In genomic region chr20:57309544-57310115, GRCh38 we compare ENCODE assay signal across 22 cellular contexts. TPM values are rescaled to one million over a fixed set of nuclear protein-coding genes. Genes with fewer than 3 reads are reported as not detected.
DNase-seq lines count a peak whose midpoint lies in the region; ATAC-seq and TF ChIP-seq lines count a peak whose summit lies in the region.
"Had no signal": no experiment of that assay in that cellular context is flagged by ENCODE, and none has a peak within 500 bp of the region (broad histone marks: within the 10 kb centered on the region; RNA-seq: fewer than 3 reads in every experiment).

No MANE protein-coding gene starts in this region.

- no peaks in the 10 kb centered on the region for H3K36me3 ChIP-seq in endodermal cell (ENCODE audit: control insufficient read depth, insufficient read depth, low read length)
- H3K36me3 ChIP-seq in esophagus squamous epithelium = no peaks in the 10 kb centered on the region
- H3K36me3 ChIP-seq: BE2C, HAP-1 had no signal

- H3K27me3 ChIP-seq in endodermal cell (ENCODE audit: control insufficient read depth, insufficient read depth, low read length, poor library complexity, severe bottlenecking) = peaks cover 15% of the 10 kb centered on the region
- H3K27me3 ChIP-seq in esophagus squamous epithelium = peaks cover 0 to 4% (median 0%) of the 10 kb centered on the region in 4 donors

- H3K9ac ChIP-seq in endodermal cell (ENCODE audit: extremely low read depth, low read length, poor library complexity, severe bottlenecking) = no peak overlapping the region

- no peaks in the 10 kb centered on the region for H3K4me1 Mint-ChIP-seq in endodermal cell

- DNase-seq in cardiac septum (ENCODE audit: low spot score) = peak; percentile 47
- no peak for DNase-seq in left cardiac atrium
- peak; percentile 19 for DNase-seq in endodermal cell
- DNase-seq in pons (ENCODE audit: low spot score) = peak; percentile 30
- DNase-seq in esophagus squamous epithelium (lab: John Stamatoyannopoulos, UW) = no peak
- DNase-seq in DMS 273 (lab: John Stamatoyannopoulos, UW; ENCODE audit: unreplicated experiment) = no peak
- no peak for DNase-seq in epidermal melanocyte (ENCODE audit: insufficient read length, low spot score)
- DNase-seq: BE2C; CD4-positive, alpha-beta T cell; EL; KG1; NCI-H187; NCI-H2107; NCI-H510A; NCI-H748 treated with DMSO at 0.1 percent for 48 hours; NK-92 treated with Interleukin-12 subunit alpha and Interleukin-12 subunit beta, amount 100 ng/mL, for 24 hours; SHP77 had no signal

- H3K9me3 ChIP-seq in endodermal cell (ENCODE audit: control insufficient read depth, low read length) (no peaks in the 10 kb centered on the region), esophagus squamous epithelium (no peaks in the 10 kb centered on the region)
- H3K9me3 ChIP-seq: BE2C, HAP-1 had no signal

- H3K36me3 Mint-ChIP-seq in endodermal cell (ENCODE audit: low read depth) = no peaks in the 10 kb centered on the region

- ATAC-seq in left cardiac atrium = no peak
- no peak for ATAC-seq in HG02973 (IDR thresholded peaks at IDR 0.05; ENCODE audit: unreplicated experiment)

- TF ChIP-seq POLR2A in esophagus squamous epithelium (IDR thresholded peaks at IDR 0.05) = no peak

- 91 to 97% methylated on average over 7 to 9 of the region's 9 CpGs for WGBS in endodermal cell (ENCODE audit: insufficient coverage in 1 of 2, insufficient read length in 1 of 2), 2 experiments
- WGBS in esophagus squamous epithelium, 2 donors = 79 to 81% methylated on average over 8 to 9 of the region's 9 CpGs

- TF ChIP-seq CTCF in endodermal cell (conservative IDR thresholded peaks at IDR 0.05) = no peak
- no peak for TF ChIP-seq CTCF in esophagus squamous epithelium (IDR thresholded peaks at IDR 0.05)

- H3K9me3 Mint-ChIP-seq in endodermal cell = no peaks in the 10 kb centered on the region
- H3K9me3 Mint-ChIP-seq: CD4-positive, alpha-beta T cell had no signal

- H3K4me3 Mint-ChIP-seq in endodermal cell = no peak overlapping the region
- H3K4me3 Mint-ChIP-seq: CD4-positive, alpha-beta T cell had no signal

- H3K4me1 ChIP-seq in endodermal cell (ENCODE audit: control insufficient read depth, insufficient read depth, low read length) (no peaks in the 10 kb centered on the region), esophagus squamous epithelium (peaks cover 9 to 50% (median 19%) of the 10 kb centered on the region in 3 donors)
- H3K4me1 ChIP-seq: BE2C, HAP-1 had no signal

- H3K27ac Mint-ChIP-seq in endodermal cell = no peak overlapping the region
- H3K27ac Mint-ChIP-seq: CD4-positive, alpha-beta T cell had no signal

- H3K4me3 ChIP-seq in endodermal cell (ENCODE audit: low read length) (no peak overlapping the region), esophagus squamous epithelium (no peak overlapping the region)
- H3K4me3 ChIP-seq: HAP-1, SK-N-MC had no signal

- intact Hi-C loops in cardiac septum (cut with DNase I) (no loop called here), left cardiac atrium (cut with DNase I) (no loop called here), esophagus squamous epithelium (cut with DNase I) (no loop called here)

- peaks cover 7% of the 10 kb centered on the region for H3K27me3 Mint-ChIP-seq in endodermal cell (ENCODE audit: insufficient read depth)

- H3K27ac ChIP-seq in endodermal cell (ENCODE audit: low read depth, low read length) (no peak overlapping the region), esophagus squamous epithelium (no peak overlapping the region)
- H3K27ac ChIP-seq: SK-N-MC had no signal

RNA-seq across cellular contexts. Expression of gene SPO11, which starts 20.0 kb away (rescaled TPM):
- total RNA-seq in cardiac septum (not detected), left cardiac atrium (not detected), endodermal cell (not detected), esophagus squamous epithelium (not detected)
- polyA plus RNA-seq in endodermal cell (2013, experiment 1 of 2) = not detected
- polyA plus RNA-seq in endodermal cell (2013, experiment 2 of 2) = not detected
- total RNA-seq: A172; CD4-positive, alpha-beta T cell; HT-29 had no signal

RNA-seq across cellular contexts. Expression of gene RAE1, which starts 41.4 kb away (rescaled TPM):
- 13.8 TPM for total RNA-seq in cardiac septum
- total RNA-seq in left cardiac atrium = 10 to 100 TPM; 14.3 to 14.5 TPM
- total RNA-seq in endodermal cell = 10 to 100 TPM; 41.2 to 43.8 TPM
- polyA plus RNA-seq in endodermal cell (2013, experiment 1 of 2) = 46.4 TPM
- polyA plus RNA-seq in endodermal cell (2013, experiment 2 of 2) = 42.3 TPM
- 10 to 100 TPM; 24.4 to 42.7 (median 28.3) TPM for total RNA-seq in esophagus squamous epithelium

RNA-seq across cellular contexts. Expression of gene BMP7, which starts 43.2 kb away (rescaled TPM):
- total RNA-seq in cardiac septum (2.7 TPM), left cardiac atrium (10 to 100 TPM; 23.9 to 29.3 TPM), endodermal cell (10 to 100 TPM; 45.6 to 49.6 TPM), esophagus squamous epithelium (10 to 100 TPM; 21.8 to 59.8 (median 35.1) TPM)
- 50.6 TPM for polyA plus RNA-seq in endodermal cell (2013, experiment 1 of 2)
- 45.7 TPM for polyA plus RNA-seq in endodermal cell (2013, experiment 2 of 2)
- total RNA-seq: CD4-positive, alpha-beta T cell; HT-29 had no signal

Comparison
In these comparisons a context has a peak if more than half of its experiments do, and no peak if none do; other contexts are left out.
1. DNase-seq: peak in cardiac septum (single experiment), endodermal cell (single experiment) and pons (single experiment); none in left cardiac atrium (single experiment), esophagus squamous epithelium (single experiment), DMS 273 (single experiment) and epidermal melanocyte (single experiment).